Comparison of ENCODE assay signal across 8 cellular contexts in the genomic region with DNA sequence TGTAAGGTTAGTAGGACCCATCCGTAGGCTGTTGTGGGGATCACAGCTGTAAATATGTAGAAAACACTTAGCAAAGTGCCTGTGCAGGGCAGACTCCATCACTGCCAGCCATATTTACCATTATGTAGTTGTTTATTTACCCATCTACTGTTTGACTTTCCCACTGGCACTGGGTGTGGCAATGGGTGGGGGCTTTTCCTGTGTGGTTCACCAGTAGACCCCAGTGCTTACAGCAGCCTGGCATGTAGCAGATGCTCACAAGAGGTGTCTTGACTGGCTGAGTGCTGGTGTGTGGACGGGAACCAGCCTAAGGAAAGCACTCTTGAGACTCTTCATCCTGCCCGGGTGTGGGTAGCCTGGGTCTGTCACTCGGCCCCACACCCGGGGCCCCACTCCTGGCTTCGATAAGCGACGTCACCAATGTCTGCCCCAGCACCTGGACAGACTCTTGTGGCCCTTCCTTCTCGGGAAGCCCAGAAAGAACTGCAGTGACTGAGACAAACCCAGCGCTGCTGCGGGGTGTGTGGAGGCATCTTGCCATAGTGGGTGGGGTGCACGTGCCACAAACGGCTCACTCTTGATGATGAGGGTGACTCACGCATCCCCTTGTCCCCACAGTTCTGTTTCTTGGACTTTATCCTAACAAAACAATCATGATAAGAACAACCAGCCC.
DNase-seq lines count a peak whose midpoint lies in the region; ATAC-seq and TF ChIP-seq lines count a peak whose summit lies in the region.

No MANE protein-coding gene starts in this region.

- peak overlapping the region; percentile 3 for H3K4me3 Mint-ChIP-seq in activated CD8-positive, alpha-beta T cell treated with anti-CD3 and anti-CD28 coated beads for 36 hours
- H3K4me3 Mint-ChIP-seq in type B pancreatic cell: no peak overlapping the region

- H3K27me3 Mint-ChIP-seq in activated CD8-positive, alpha-beta T cell treated with anti-CD3 and anti-CD28 coated beads for 36 hours: no peaks in the 10 kb centered on the region
- no peaks in the 10 kb centered on the region for H3K27me3 Mint-ChIP-seq in type B pancreatic cell

- peak; percentile 31 for DNase-seq in left cardiac atrium
- no peak for DNase-seq in Right ventricle myocardium superior
- DNase-seq in activated CD8-positive, alpha-beta T cell treated with anti-CD3 and anti-CD28 coated beads for 36 hours: peak; percentile 65
- DNase-seq in fibroblast of pulmonary artery (ENCODE audit: low read depth): peak; percentile 62
- DNase-seq in type B pancreatic cell (ENCODE audit: extremely low spot score, unreplicated experiment): peak; percentile 53
- no peak for DNase-seq in NCI-H1048 (lab: John Stamatoyannopoulos, UW)

- H3K4me1 Mint-ChIP-seq in activated CD8-positive, alpha-beta T cell treated with anti-CD3 and anti-CD28 coated beads for 36 hours (ENCODE audit: low read depth): peaks cover 77% of the 10 kb centered on the region
- H3K4me1 Mint-ChIP-seq in type B pancreatic cell (ENCODE audit: unreplicated experiment): peaks cover 38% of the 10 kb centered on the region

- intact Hi-C loops in left cardiac atrium (cut with DNase I) (no loop called here), Right ventricle myocardium superior (cut with DNase I) (no loop called here)
- intact Hi-C loops in activated CD8-positive, alpha-beta T cell treated with anti-CD3 and anti-CD28 coated beads for 36 hours (cut with micrococcal nuclease): loop anchor here (5.0 to 10.0 kb wide), 2 partner anchors 35 to 52 kb away; no protein-coding TSS in a partner anchor

- no peak overlapping the region for H3K4me3 ChIP-seq in fibroblast of pulmonary artery (replicated peaks; ENCODE audit: low read depth, low read length)

- no peak for TF ChIP-seq CTCF in activated CD8-positive, alpha-beta T cell treated with anti-CD3 and anti-CD28 coated beads for 36 hours (IDR thresholded peaks at IDR 0.05)
- TF ChIP-seq CTCF in fibroblast of pulmonary artery (IDR thresholded peaks at IDR 0.05; ENCODE audit: low read length, missing control alignments) (no peak), type B pancreatic cell (conservative IDR thresholded peaks at IDR 0.05) (no peak)

- POLR2A ChIA-PET in activated CD8-positive, alpha-beta T cell treated with anti-CD3 and anti-CD28 coated beads for 36 hours (lab: Charles Lee): interaction anchor here (0.9 to 1.8 kb wide), 6 partner anchors 17 to 51 kb away, joined by 3 to 7 read pairs (median 4); no protein-coding TSS in a partner anchor

- H3K9me3 Mint-ChIP-seq in activated CD8-positive, alpha-beta T cell treated with anti-CD3 and anti-CD28 coated beads for 36 hours: peaks cover 3% of the 10 kb centered on the region
- no peaks in the 10 kb centered on the region for H3K9me3 Mint-ChIP-seq in type B pancreatic cell

- peaks cover 19% of the 10 kb centered on the region for H3K36me3 Mint-ChIP-seq in activated CD8-positive, alpha-beta T cell treated with anti-CD3 and anti-CD28 coated beads for 36 hours (ENCODE audit: low read depth)
- H3K36me3 Mint-ChIP-seq in type B pancreatic cell: peaks cover 24% of the 10 kb centered on the region

- ATAC-seq in left cardiac atrium (peak in 1 of 2 donors; percentile 6), Right ventricle myocardium superior (ENCODE audit: poor library complexity) (no peak), GM19463 (IDR thresholded peaks at IDR 0.05; ENCODE audit: unreplicated experiment) (no peak), HG02870 (IDR thresholded peaks at IDR 0.05; ENCODE audit: unreplicated experiment) (no peak)
- ATAC-seq in activated CD8-positive, alpha-beta T cell treated with anti-CD3 and anti-CD28 coated beads for 36 hours: no peak

- peak overlapping the region; percentile 95 for H3K27ac Mint-ChIP-seq in activated CD8-positive, alpha-beta T cell treated with anti-CD3 and anti-CD28 coated beads for 36 hours
- H3K27ac Mint-ChIP-seq in type B pancreatic cell: no peak overlapping the region

- CTCF ChIA-PET in activated CD8-positive, alpha-beta T cell treated with anti-CD3 and anti-CD28 coated beads for 36 hours (lab: Charles Lee): interaction anchor here (0.6 to 3.0 kb wide), 7 partner anchors 10 to 58 kb away, joined by 3 to 12 read pairs (median 7); no protein-coding TSS in a partner anchor

Comparison
In these comparisons a context has a peak if more than half of its experiments do, and no peak if none do; other contexts are left out.
1. DNase-seq: peak in left cardiac atrium (single experiment), activated CD8-positive, alpha-beta T cell treated with anti-CD3 and anti-CD28 coated beads for 36 hours (single experiment), fibroblast of pulmonary artery (single experiment) and type B pancreatic cell (single experiment); none in Right ventricle myocardium superior (single experiment) and NCI-H1048 (single experiment).